In genomic region chr20:53003420-53003819, GRCh38 we compare ENCODE assay signal across 14 cellular contexts. TPM values are rescaled to one million over a fixed set of nuclear protein-coding genes. Genes with fewer than 3 reads are reported as not detected.
DNase-seq lines count a peak whose midpoint lies in the region; ATAC-seq and TF ChIP-seq lines count a peak whose summit lies in the region.
"Had no signal": no experiment of that assay in that cellular context is flagged by ENCODE, and none has a peak within 500 bp of the region (broad histone marks: within the 10 kb centered on the region; RNA-seq: fewer than 3 reads in every experiment).

No MANE protein-coding gene starts in this region.

- DNase-seq in A673 (ENCODE audit: low spot score) (peak; percentile 77), SK-N-DZ (ENCODE audit: low spot score) (peak; percentile 38), kidney epithelial cell (ENCODE audit: low read depth) (peak; percentile 55), thyroid gland (no peak), natural killer cell (no peak), NCI-H510A (lab: John Stamatoyannopoulos, UW) (no peak)
- DNase-seq in activated CD4-positive, CD25-positive, alpha-beta regulatory T cell treated with anti-CD3 and anti-CD28 coated beads, Interleukin-2, amount 50 U/mL, for 72 hours, result no peak
- DNase-seq: BE2C; effector memory CD8-positive, alpha-beta T cell; right cardiac atrium had no signal

- H3K27ac ChIP-seq in A673 (ENCODE audit: low read depth, low read length, poor library complexity, severe bottlenecking), result peak overlapping the region; percentile 10
- no peak overlapping the region for H3K27ac ChIP-seq in HEK293 (ENCODE audit: extremely low read depth, low read depth, low read length)
- no peak overlapping the region for H3K27ac ChIP-seq in thyroid gland
- H3K27ac ChIP-seq: thoracic aorta had no signal

- intact Hi-C loops in A673 (cut with micrococcal nuclease; ENCODE audit: unreplicated experiment), result no loop called here
- intact Hi-C loops in thyroid gland (cut with DNase I), result no loop called here
- intact Hi-C loops in natural killer cell (cut with micrococcal nuclease), result no loop called here

- TF ChIP-seq CTCF in A673 (conservative IDR thresholded peaks at IDR 0.05; ENCODE audit: low read depth, low read length) (no peak), HEK293 (tag by site-specific recombination; IDR thresholded peaks at IDR 0.05) (no peak), kidney epithelial cell (IDR thresholded peaks at IDR 0.05; ENCODE audit: insufficient read depth, low read length, poor library complexity, severe bottlenecking) (no peak), thyroid gland (IDR thresholded peaks at IDR 0.05) (no peak), natural killer cell (IDR thresholded peaks at IDR 0.05) (no peak)

- no peak for TF ChIP-seq POLR2A in thyroid gland (IDR thresholded peaks at IDR 0.05)

- no peaks in the 10 kb centered on the region for H3K36me3 ChIP-seq in A673 (ENCODE audit: insufficient read depth, low read length, poor library complexity, severe bottlenecking)
- H3K36me3 ChIP-seq in HEK293 (ENCODE audit: control insufficient read depth in 2 of 2, insufficient read depth in 1 of 2, low read length in 2 of 2), result no peaks in the 10 kb centered on the region
- H3K36me3 ChIP-seq in kidney epithelial cell (ENCODE audit: control insufficient read depth, insufficient read depth, low read length), result no peaks in the 10 kb centered on the region
- H3K36me3 ChIP-seq in thyroid gland, result no peaks in the 10 kb centered on the region
- H3K36me3 ChIP-seq: BE2C, thoracic aorta had no signal

- H3K4me1 ChIP-seq in A673 (ENCODE audit: insufficient read depth, low read length, poor library complexity, severe bottlenecking) (peaks cover 22% of the 10 kb centered on the region), HEK293 (ENCODE audit: control insufficient read depth, insufficient read depth, low read length) (no peaks in the 10 kb centered on the region; the same call in 1 of the 2 replicates), thyroid gland (no peaks in the 10 kb centered on the region)

- BruUV-seq in A673 (replicated peaks; lab: Mats Ljungman, UMichigan), result no TSS peak

- CTCF ChIA-PET in A673 (lab: Charles Lee), result no interaction called here
- CTCF ChIA-PET in HEK293 (lab: Yijun Ruan, JAX), result interaction anchor here (0.6 kb wide), 1 partner anchor 543 kb away, joined by 3 read pairs; no protein-coding TSS in a partner anchor

- H3K27ac Mint-ChIP-seq in natural killer cell, result no peak overlapping the region
- H3K27ac Mint-ChIP-seq: effector memory CD8-positive, alpha-beta T cell had no signal

- H3K27me3 Mint-ChIP-seq in natural killer cell (ENCODE audit: low read depth in 2 of 2), result peaks cover 8 to 30% of the 10 kb centered on the region in 2 donors

- POLR2A ChIA-PET in A673 (lab: Charles Lee; ENCODE audit: low non-redundant PET), result no interaction called here
- POLR2A ChIA-PET in HEK293 (lab: Yijun Ruan, JAX), result interaction anchor here (0.6 kb wide), 1 partner anchor 8 kb away, joined by 5 read pairs; no protein-coding TSS in a partner anchor

- no peak overlapping the region for H3K4me3 ChIP-seq in A673 (ENCODE audit: low read depth, low read length, poor library complexity, severe bottlenecking)
- no peak overlapping the region for H3K4me3 ChIP-seq in HEK293 (ENCODE audit: low read depth, low read length)
- no peak overlapping the region for H3K4me3 ChIP-seq in kidney epithelial cell (ENCODE audit: low read depth, low read length)
- H3K4me3 ChIP-seq in thyroid gland (replicated peaks in 1 of 3), result no peak overlapping the region
- H3K4me3 ChIP-seq: thoracic aorta had no signal

- H3K9me3 ChIP-seq in A673 (ENCODE audit: low read depth, low read length, poor library complexity, severe bottlenecking) (no peaks in the 10 kb centered on the region), HEK293 (ENCODE audit: control insufficient read depth, insufficient read depth, low read depth, low read length) (no peaks in the 10 kb centered on the region), thyroid gland (no peaks in the 10 kb centered on the region)
- H3K9me3 ChIP-seq: BE2C, thoracic aorta had no signal

- H3K4me1 Mint-ChIP-seq in natural killer cell, result no peaks in the 10 kb centered on the region

- H3K27me3 ChIP-seq in A673 (replicated peaks; ENCODE audit: insufficient read depth, low read depth, low read length, poor library complexity), result no peaks in the 10 kb centered on the region
- no peaks in the 10 kb centered on the region for H3K27me3 ChIP-seq in kidney epithelial cell (ENCODE audit: control insufficient read depth, insufficient read depth, low read length)
- no peaks in the 10 kb centered on the region for H3K27me3 ChIP-seq in thyroid gland
- H3K27me3 ChIP-seq: BE2C had no signal

- H3K4me3 Mint-ChIP-seq in natural killer cell, result no peak overlapping the region
- H3K4me3 Mint-ChIP-seq: effector memory CD8-positive, alpha-beta T cell had no signal

- H3K9me3 Mint-ChIP-seq in natural killer cell, result no peaks in the 10 kb centered on the region
- H3K9me3 Mint-ChIP-seq: effector memory CD8-positive, alpha-beta T cell had no signal

- ATAC-seq in natural killer cell, result no peak
- ATAC-seq: effector memory CD8-positive, alpha-beta T cell; HepG2; right cardiac atrium had no signal

- WGBS in thyroid gland, 2 donors, result 47 to 53% methylated on average over 6 of the region's 6 CpGs

- no peaks in the 10 kb centered on the region for H3K36me3 Mint-ChIP-seq in natural killer cell

TF ChIP-seq in HEK293, 187 proteins besides CTCF, POLR2A, EP300 and RAD21 (continues in another document):
- TF ChIP-seq KLF16 (tag by site-specific recombination; IDR thresholded peaks at IDR 0.05), result peak; percentile 39
- peak; percentile 28; the same call in 1 of the 2 replicates for TF ChIP-seq TSHZ1 (tag by site-specific recombination; IDR thresholded peaks at IDR 0.05; ENCODE audit: borderline replicate concordance)
- no peak for TF ChIP-seq BCL11A (tag by site-specific recombination; IDR thresholded peaks at IDR 0.05; ENCODE audit: low read depth)
- TF ChIP-seq SP7 (tag by site-specific recombination; IDR thresholded peaks at IDR 0.05), result no peak
- TF ChIP-seq ZNF366 (tag by site-specific recombination; conservative IDR thresholded peaks at IDR 0.05), result no peak
- TF ChIP-seq ZXDB (tag by site-specific recombination; IDR thresholded peaks at IDR 0.05), result no peak
- TF ChIP-seq GLIS1 (tag by site-specific recombination; IDR thresholded peaks at IDR 0.05), result no peak
- TF ChIP-seq ZNF37A (tag by site-specific recombination; IDR thresholded peaks at IDR 0.05), result no peak
- no peak for TF ChIP-seq ZNF555 (tag by site-specific recombination; conservative IDR thresholded peaks at IDR 0.05)
- no peak for TF ChIP-seq ZNF19 (tag by site-specific recombination; IDR thresholded peaks at IDR 0.05; ENCODE audit: low read depth)
- TF ChIP-seq INSM2 (tag by site-specific recombination; IDR thresholded peaks at IDR 0.05), result no peak
- no peak for TF ChIP-seq ZNF544 (tag by site-specific recombination; IDR thresholded peaks at IDR 0.05)
- no peak for TF ChIP-seq ZFHX2 (tag by site-specific recombination; conservative IDR thresholded peaks at IDR 0.05)

RNA-seq across cellular contexts. Expression of gene TSHZ2, which starts 31.3 kb away (rescaled TPM):
- total RNA-seq in A673 (2021), result 4.1 and 7.3 TPM in 2 replicates
- 1.9 and 3.5 TPM in 2 replicates for polyA plus RNA-seq in SK-N-DZ (2014; cell fraction: cytosol; rRNA removed)
- polyA plus RNA-seq in SK-N-DZ (2014; cell fraction: nucleus; rRNA removed), result 1.4 and 3.7 TPM in 2 replicates
- 1.0 and 1.4 TPM in 2 replicates for total RNA-seq in kidney epithelial cell
- total RNA-seq in thyroid gland, result 10 to 100 TPM; 11.0 to 27.9 (median 14.0) TPM
- 1 to 10 TPM in 2 of 3 donors, not detected in 1; 1.8 to 1.9 TPM for total RNA-seq in natural killer cell
- total RNA-seq: HepG2, SK-MEL-5 had no signal

Comparison
In these comparisons a context has a peak if more than half of its experiments do, and no peak if none do; other contexts are left out.
1. DNase-seq: peak in A673 (single experiment), SK-N-DZ (single experiment) and kidney epithelial cell (single experiment); none in thyroid gland (0 of 2), activated CD4-positive, CD25-positive, alpha-beta regulatory T cell treated with anti-CD3 and anti-CD28 coated beads, Interleukin-2, amount 50 U/mL, for 72 hours (single experiment), natural killer cell (single experiment) and NCI-H510A (single experiment).